17 cellular contexts compared by ENCODE assay signal in genomic region chr18:8620845-8621244, GRCh38. TPM values are rescaled to one million over a fixed set of nuclear protein-coding genes. Genes with fewer than 3 reads are reported as not detected.
A peak's percentile ranks its signal among the peaks of the same experiment; 100 is the strongest.
DNase-seq lines count a peak whose midpoint lies in the region; ATAC-seq lines count a peak whose summit lies in the region.
"Had no signal": no experiment of that assay in that cellular context is flagged by ENCODE, and none has a peak within 500 bp of the region (broad histone marks: within the 10 kb centered on the region; RNA-seq: fewer than 3 reads in every experiment).

No MANE protein-coding gene starts in this region.

- no peak overlapping the region for H3K4me3 Mint-ChIP-seq in stimulated activated naive CD8-positive, alpha-beta T cell treated with anti-CD3 and anti-CD28 coated beads, Interleukin-15, amount 100 ng/mL, for 72 hours
- H3K4me3 Mint-ChIP-seq in activated T-helper 17 cell treated with anti-CD3 and anti-CD28 coated beads, Interleukin-2, amount 50 U/mL, for 72 hours, result peak overlapping the region; percentile 3
- H3K4me3 Mint-ChIP-seq in memory B cell, result no peak overlapping the region
- H3K4me3 Mint-ChIP-seq: activated CD4-positive, alpha-beta memory T cell treated with anti-CD3 and anti-CD28 coated beads, Interleukin-2, amount 10 ng/mL, durations not matched to agents 7 days and 5 days; activated T-cell treated with anti-CD3 and anti-CD28 coated beads, Interleukin-2, amount 50 U/mL, for 4 hours; neural progenitor cell had no signal

- in situ Hi-C loops in G401 (cut with HindIII; ENCODE audit: low sequenced_read_pairs), result no loop called here

- no peak overlapping the region for H3K27ac Mint-ChIP-seq in stimulated activated naive CD8-positive, alpha-beta T cell treated with anti-CD3 and anti-CD28 coated beads, Interleukin-15, amount 100 ng/mL, for 72 hours
- H3K27ac Mint-ChIP-seq in activated T-helper 17 cell treated with anti-CD3 and anti-CD28 coated beads, Interleukin-2, amount 50 U/mL, for 72 hours, result peak overlapping the region; percentile 64
- peak overlapping the region; percentile 35 for H3K27ac Mint-ChIP-seq in memory B cell
- H3K27ac Mint-ChIP-seq: activated CD4-positive, alpha-beta memory T cell treated with anti-CD3 and anti-CD28 coated beads, Interleukin-2, amount 10 ng/mL, durations not matched to agents 7 days and 5 days; neural progenitor cell had no signal

- peaks cover 67% of the 10 kb centered on the region for H3K4me1 Mint-ChIP-seq in stimulated activated naive CD8-positive, alpha-beta T cell treated with anti-CD3 and anti-CD28 coated beads, Interleukin-15, amount 100 ng/mL, for 72 hours
- peaks cover 30% of the 10 kb centered on the region for H3K4me1 Mint-ChIP-seq in activated T-helper 17 cell treated with anti-CD3 and anti-CD28 coated beads, Interleukin-2, amount 50 U/mL, for 72 hours
- H3K4me1 Mint-ChIP-seq in memory B cell, result peaks cover 47% of the 10 kb centered on the region

- no peaks in the 10 kb centered on the region for H3K27me3 Mint-ChIP-seq in stimulated activated naive CD8-positive, alpha-beta T cell treated with anti-CD3 and anti-CD28 coated beads, Interleukin-15, amount 100 ng/mL, for 72 hours
- no peaks in the 10 kb centered on the region for H3K27me3 Mint-ChIP-seq in activated T-helper 17 cell treated with anti-CD3 and anti-CD28 coated beads, Interleukin-2, amount 50 U/mL, for 72 hours
- no peaks in the 10 kb centered on the region for H3K27me3 Mint-ChIP-seq in memory B cell
- H3K27me3 Mint-ChIP-seq: activated CD4-positive, alpha-beta memory T cell treated with anti-CD3 and anti-CD28 coated beads, Interleukin-2, amount 10 ng/mL, durations not matched to agents 7 days and 5 days had no signal

- peak; percentile 72 for ATAC-seq in stimulated activated naive CD8-positive, alpha-beta T cell treated with anti-CD3 and anti-CD28 coated beads, Interleukin-15, amount 100 ng/mL, for 72 hours
- no peak for ATAC-seq in stimulated activated naive CD8-positive, alpha-beta T cell treated with anti-CD3 and anti-CD28 coated beads, Interleukin-15, Interleukin-2, amounts not matched to agents 100 U/mL and 50 U/mL, for 24 hours
- peak; percentile 31 for ATAC-seq in activated T-helper 17 cell treated with anti-CD3 and anti-CD28 coated beads, Interleukin-2, amount 50 U/mL, for 72 hours (replicated peaks)
- peak; percentile 60 for ATAC-seq in memory B cell (ENCODE audit: low read depth)
- no peak for ATAC-seq in GM19452 (IDR thresholded peaks at IDR 0.05; ENCODE audit: unreplicated experiment)
- no peak for ATAC-seq in GM21367 (IDR thresholded peaks at IDR 0.05; ENCODE audit: unreplicated experiment)

- no peak for DNase-seq in stimulated activated naive CD8-positive, alpha-beta T cell treated with anti-CD3 and anti-CD28 coated beads, Interleukin-15, amount 100 ng/mL, for 72 hours
- no peak for DNase-seq in stimulated activated naive CD8-positive, alpha-beta T cell treated with anti-CD3 and anti-CD28 coated beads, Interleukin-15, Interleukin-2, amounts not matched to agents 100 U/mL and 50 U/mL, for 24 hours
- DNase-seq in memory B cell (ENCODE audit: low spot score in 2 of 2), result no peak
- DNase-seq in G401 (ENCODE audit: low spot score), result no peak
- DNase-seq: activated CD4-positive, alpha-beta memory T cell treated with anti-CD3 and anti-CD28 coated beads, Interleukin-2, amount 10 ng/mL, durations not matched to agents 7 days and 5 days; activated T-cell treated with anti-CD3 and anti-CD28 coated beads, Interleukin-2, amount 50 U/mL, for 4 hours; brain microvascular endothelial cell; midbrain; NCI-H146; NCI-H2171 treated with DMSO at 0.1 percent for 48 hours; NCI-H526 treated with DMSO at 0.1 percent for 48 hours; stimulated activated CD4-positive, alpha-beta T cell treated with anti-CD3 and anti-CD28 coated beads, Interleukin-4, amount 100 ng/mL, for 1 hour; substantia nigra had no signal

- peaks cover 4 to 7% of the 10 kb centered on the region in 2 donors for H3K9me3 Mint-ChIP-seq in stimulated activated naive CD8-positive, alpha-beta T cell treated with anti-CD3 and anti-CD28 coated beads, Interleukin-15, amount 100 ng/mL, for 72 hours
- H3K9me3 Mint-ChIP-seq in activated T-helper 17 cell treated with anti-CD3 and anti-CD28 coated beads, Interleukin-2, amount 50 U/mL, for 72 hours, result no peaks in the 10 kb centered on the region
- H3K9me3 Mint-ChIP-seq in memory B cell, result no peaks in the 10 kb centered on the region

- H3K36me3 Mint-ChIP-seq in activated T-helper 17 cell treated with anti-CD3 and anti-CD28 coated beads, Interleukin-2, amount 50 U/mL, for 72 hours (ENCODE audit: low read depth), result peaks cover 54% of the 10 kb centered on the region
- H3K36me3 Mint-ChIP-seq in memory B cell, result peaks cover 26% of the 10 kb centered on the region

RNA-seq across cellular contexts. Expression of gene RAB12, which starts 11.6 kb away (rescaled TPM):
- 10 to 100 TPM; 10.2 to 11.9 TPM for total RNA-seq in activated T-helper 17 cell treated with anti-CD3 and anti-CD28 coated beads, Interleukin-2, amount 50 U/mL, for 72 hours
- total RNA-seq in G401 (2014; rRNA removed; shearing (Covaris generic)), result 19.9 and 20.3 TPM in 2 replicates

Comparison
In these comparisons a context has a peak if more than half of its experiments do, and no peak if none do; other contexts are left out.
1. ATAC-seq: peak in stimulated activated naive CD8-positive, alpha-beta T cell treated with anti-CD3 and anti-CD28 coated beads, Interleukin-15, amount 100 ng/mL, for 72 hours (single experiment), activated T-helper 17 cell treated with anti-CD3 and anti-CD28 coated beads, Interleukin-2, amount 50 U/mL, for 72 hours (single experiment) and memory B cell (single experiment); none in stimulated activated naive CD8-positive, alpha-beta T cell treated with anti-CD3 and anti-CD28 coated beads, Interleukin-15, Interleukin-2, amounts not matched to agents 100 U/mL and 50 U/mL, for 24 hours (single experiment), GM19452 (single experiment) and GM21367 (single experiment).
2. H3K27ac Mint-ChIP-seq: peak in activated T-helper 17 cell treated with anti-CD3 and anti-CD28 coated beads, Interleukin-2, amount 50 U/mL, for 72 hours (single experiment) and memory B cell (single experiment); none in stimulated activated naive CD8-positive, alpha-beta T cell treated with anti-CD3 and anti-CD28 coated beads, Interleukin-15, amount 100 ng/mL, for 72 hours (0 of 2).